In the genomic region with DNA sequence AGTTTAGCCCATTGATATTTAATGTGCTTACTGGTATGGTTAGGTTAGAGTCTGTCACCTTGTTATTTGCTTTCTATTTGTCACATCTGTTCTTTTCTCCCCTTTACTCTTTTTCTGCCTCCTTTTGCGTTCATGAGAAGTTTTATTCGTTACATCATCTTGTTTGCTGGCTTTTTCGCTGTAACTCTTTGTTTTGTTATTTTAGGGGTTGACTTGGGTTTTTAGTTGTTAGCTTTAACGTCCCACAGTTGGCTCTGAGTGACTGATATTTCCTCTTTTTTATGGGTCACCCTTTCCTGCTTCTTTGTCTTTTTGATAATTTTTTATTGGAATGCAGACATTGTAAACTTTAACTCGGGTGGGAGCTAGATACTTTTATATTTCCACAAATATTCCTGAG, we compare ENCODE assay signal across 25 cellular contexts. TPM values are rescaled to one million over a fixed set of nuclear protein-coding genes. Genes with fewer than 3 reads are reported as not detected.
DNase-seq lines count a peak whose midpoint lies in the region; ATAC-seq, FAIRE-seq and TF ChIP-seq lines count a peak whose summit lies in the region.
"Had no signal": no experiment of that assay in that cellular context is flagged by ENCODE, and none has a peak within 500 bp of the region (broad histone marks: within the 10 kb centered on the region; RNA-seq: fewer than 3 reads in every experiment).

No MANE protein-coding gene starts in this region.

- H3K9ac ChIP-seq in BLaER1 treated with 17β-estradiol and CSF1 and Interleukin-3, amounts not matched to agents 10 nM and 100 nM = peak overlapping the region in 3 of 11 experiments; percentile 13 to 43 (median 22); a peak in 4 of 22 replicates

- TF ChIP-seq POLR2A in Peyer's patch (IDR thresholded peaks at IDR 0.05) = no peak

- no peak for TF ChIP-seq CTCF in fibroblast of villous mesenchyme (IDR thresholded peaks at IDR 0.05; ENCODE audit: insufficient read depth, low read depth, low read length)
- no peak for TF ChIP-seq CTCF in psoas muscle (IDR thresholded peaks at IDR 0.05)
- TF ChIP-seq CTCF in Peyer's patch (IDR thresholded peaks at IDR 0.05) = no peak

- no peak overlapping the region for H3K4me3 ChIP-seq in BLaER1 treated with 17β-estradiol and CSF1 and Interleukin-3, amounts not matched to agents 10 nM and 100 nM
- no peak overlapping the region for H3K4me3 ChIP-seq in fibroblast of villous mesenchyme (ENCODE audit: low read depth, low read length)
- H3K4me3 ChIP-seq in psoas muscle = no peak overlapping the region
- H3K4me3 ChIP-seq in Peyer's patch = no peak overlapping the region
- H3K4me3 ChIP-seq: lower lobe of right lung, stomach had no signal

- no peaks in the 10 kb centered on the region for H3K9me3 ChIP-seq in BLaER1 treated with 17β-estradiol and CSF1 and Interleukin-3, amounts not matched to agents 10 nM and 100 nM (replicated peaks in 1 of 11)
- H3K9me3 ChIP-seq in psoas muscle = no peaks in the 10 kb centered on the region
- no peaks in the 10 kb centered on the region for H3K9me3 ChIP-seq in Peyer's patch
- H3K9me3 ChIP-seq: lower lobe of right lung, stomach had no signal

- H3K4me1 ChIP-seq in BLaER1 treated with 17β-estradiol and CSF1 and Interleukin-3, amounts not matched to agents 10 nM and 100 nM = peaks cover 32 to 55% (median 42%) of the 10 kb centered on the region in 10 experiments
- peaks cover 2% of the 10 kb centered on the region for H3K4me1 ChIP-seq in psoas muscle
- no peaks in the 10 kb centered on the region for H3K4me1 ChIP-seq in Peyer's patch
- H3K4me1 ChIP-seq: lower lobe of right lung, stomach had no signal

- no peaks in the 10 kb centered on the region for H4K20me1 ChIP-seq in BLaER1 treated with 17β-estradiol and CSF1 and Interleukin-3, amounts not matched to agents 10 nM and 100 nM

- FAIRE-seq in TTC549 (lab: Jason Lieb, UNC) = peak; percentile 22
- FAIRE-seq: astrocyte had no signal

- H3K4me2 ChIP-seq in BLaER1 treated with 17β-estradiol and CSF1 and Interleukin-3, amounts not matched to agents 10 nM and 100 nM = peak overlapping the region; percentile 42 to 82 (median 64)

- H3K27me3 ChIP-seq in BLaER1 treated with 17β-estradiol and CSF1 and Interleukin-3, amounts not matched to agents 10 nM and 100 nM = no peaks in the 10 kb centered on the region
- H3K27me3 ChIP-seq in psoas muscle (ENCODE audit: insufficient read depth in 3 of 3, low read length in 2 of 3) (no peaks in the 10 kb centered on the region), Peyer's patch (no peaks in the 10 kb centered on the region)

- intact Hi-C loops in psoas muscle (cut with DNase I) = no loop called here

- H3K36me3 ChIP-seq in BLaER1 treated with 17β-estradiol and CSF1 and Interleukin-3, amounts not matched to agents 10 nM and 100 nM = no peaks in the 10 kb centered on the region
- H3K36me3 ChIP-seq in psoas muscle (ENCODE audit: insufficient read depth in 1 of 2, low read depth in 1 of 2) (no peaks in the 10 kb centered on the region), Peyer's patch (no peaks in the 10 kb centered on the region)
- H3K36me3 ChIP-seq: lower lobe of right lung, stomach had no signal

- ATAC-seq in psoas muscle (no peak), GM19035 (IDR thresholded peaks at IDR 0.05; ENCODE audit: unreplicated experiment) (no peak), HG03025 (IDR thresholded peaks at IDR 0.05; ENCODE audit: low FRiP score, unreplicated experiment) (no peak), GM18873 (IDR thresholded peaks at IDR 0.05; ENCODE audit: low FRiP score, unreplicated experiment) (no peak)
- ATAC-seq: activated naive CD4-positive, alpha-beta T cell treated with anti-CD3 and anti-CD28 coated beads, Interleukin-2, amount 50 U/mL, for 72 hours; lower lobe of right lung had no signal

- peak overlapping the region in 7 of 11 experiments; percentile 14 to 53 (median 21); a peak in 14 of 22 replicates for H3K27ac ChIP-seq in BLaER1 treated with 17β-estradiol and CSF1 and Interleukin-3, amounts not matched to agents 10 nM and 100 nM
- H3K27ac ChIP-seq in psoas muscle = peak overlapping the region; percentile 74
- no peak overlapping the region for H3K27ac ChIP-seq in Peyer's patch
- H3K27ac ChIP-seq: lower lobe of right lung had no signal

- WGBS in psoas muscle, 3 donors = 55 to 58% (median 55%) methylated on average over 5 of the region's 5 CpGs

- peak; percentile 18 for DNase-seq in fibroblast of villous mesenchyme (ENCODE audit: low read depth)
- no peak for DNase-seq in psoas muscle
- no peak for DNase-seq in Peyer's patch
- DNase-seq: activated CD4-positive, alpha-beta T cell treated with anti-CD3 and anti-CD28 coated beads, Interleukin-2, amount 10 ng/mL, durations not matched to agents 7 days and 5 days; effector CD8-positive, alpha-beta T cell; lower lobe of right lung; NCI-H1436 treated with DMSO at 0.1 percent for 48 hours; NCI-H510A treated with DMSO at 0.1 percent for 48 hours; NK-92 treated with Interleukin-12 subunit alpha and Interleukin-12 subunit beta, amount 100 ng/mL, for 24 hours; retina; stimulated activated CD4-positive, alpha-beta T cell treated with anti-CD3 and anti-CD28 coated beads, Interleukin-12 subunit alpha, Interleukin-12 subunit beta, amount 100 ng/mL, for 4 hours; stomach; T-helper 2 cell had no signal

RNA-seq across cellular contexts. Expression of a gene that starts 13.4 kb away (rescaled TPM):
- total RNA-seq in fibroblast of villous mesenchyme = not detected in 2 replicates
- 1,000 to 10,000 TPM; 1,884 to 7,638 (median 4,017) TPM for total RNA-seq in psoas muscle
- 1,000 to 10,000 TPM; 1,367 to 5,833 (median 3,289) TPM for polyA plus RNA-seq in psoas muscle
- 10 to 100 TPM in 1 of 4 donors, not detected in 3; 14.0 TPM for total RNA-seq in Peyer's patch
- total RNA-seq: astrocyte, H7, MCF 10A had no signal
- polyA plus RNA-seq: AG04450, CD14-positive monocyte had no signal

RNA-seq across cellular contexts. Expression of a gene that starts 14.5 kb away (rescaled TPM):
- not detected in 2 replicates for total RNA-seq in fibroblast of villous mesenchyme
- total RNA-seq in psoas muscle = 1 to 10 TPM; 1.6 to 8.9 (median 2.4) TPM
- under 1 TPM; 0.16 to 1.00 (median 0.61) TPM for polyA plus RNA-seq in psoas muscle
- not detected for total RNA-seq in Peyer's patch
- total RNA-seq: astrocyte, cerebellum, H7, lower lobe of right lung, MCF 10A, stomach had no signal
- polyA plus RNA-seq: AG04450, CD14-positive monocyte had no signal

RNA-seq across cellular contexts. Expression of a gene that starts 41.0 kb away (rescaled TPM):
- total RNA-seq in fibroblast of villous mesenchyme (107 and 143 TPM in 2 replicates), psoas muscle (10 to 100 TPM; 46.3 to 91.8 (median 66.9) TPM), Peyer's patch (100 to 1,000 TPM in 1 of 4 donors, 10 to 100 TPM in 3; 93.3 to 116 (median 95.0) TPM)
- 100 to 1,000 TPM in 2 of 3 donors, 10 to 100 TPM in 1; 75.4 to 163 (median 130) TPM for polyA plus RNA-seq in psoas muscle

RNA-seq across cellular contexts. Expression of a gene that starts 53.3 kb away (rescaled TPM):
- total RNA-seq in fibroblast of villous mesenchyme = 0.32 TPM in 1 of 2 replicates, not detected in the other
- 10 to 100 TPM; 14.4 to 27.1 (median 19.1) TPM for total RNA-seq in psoas muscle
- 10 to 100 TPM in 1 of 3 donors, 1 to 10 TPM in 2; 7.5 to 11.5 (median 9.4) TPM for polyA plus RNA-seq in psoas muscle
- 100 to 1,000 TPM in 1 of 4 donors, 10 to 100 TPM in 3; 10.6 to 175 (median 15.4) TPM for total RNA-seq in Peyer's patch
- polyA plus RNA-seq: AG04450 had no signal

Comparison
In these comparisons a context has a peak if more than half of its experiments do, and no peak if none do; other contexts are left out.
1. H3K27ac ChIP-seq: peak in BLaER1 treated with 17β-estradiol and CSF1 and Interleukin-3, amounts not matched to agents 10 nM and 100 nM (7 of 11) and psoas muscle (single experiment); none in Peyer's patch (0 of 4).
2. RNA of a gene that starts 13.4 kb away (total RNA-seq): 1,884 to 7,638 TPM in psoas muscle; 14.0 TPM in Peyer's patch and not detected in fibroblast of villous mesenchyme; every median in the first group is over 100 times any median in the second.